In genomic region chr4:67700119-67700873, GRCh38 we compare ENCODE assay signal across 8 cellular contexts. TPM values are rescaled to one million over a fixed set of nuclear protein-coding genes. Genes with fewer than 3 reads are reported as not detected.
DNase-seq lines count a peak whose midpoint lies in the region; ATAC-seq and TF ChIP-seq lines count a peak whose summit lies in the region.

No MANE protein-coding gene starts in this region.

- DNase-seq in AG09309 (ENCODE audit: low read depth): no peak
- DNase-seq in RWPE2 (ENCODE audit: low spot score): no peak
- DNase-seq in NCI-H187 (lab: John Stamatoyannopoulos, UW): no peak
- no peak for DNase-seq in ureter (ENCODE audit: low spot score)

- H3K9me3 ChIP-seq in RWPE2 (ENCODE audit: severe bottlenecking): no peaks in the 10 kb centered on the region
- H3K9me3 ChIP-seq in endocrine pancreas (ENCODE audit: control insufficient read depth, low read length): no peaks in the 10 kb centered on the region
- no peaks in the 10 kb centered on the region for H3K9me3 ChIP-seq in muscle layer of duodenum (ENCODE audit: control insufficient read depth in 1 of 2, low read length in 2 of 2)

- TF ChIP-seq CTCF in AG09309 (IDR thresholded peaks at IDR 0.05; ENCODE audit: control insufficient read depth, insufficient read depth, low read depth, low read length, missing control alignments) (no peak), RWPE2 (IDR thresholded peaks at IDR 0.05; ENCODE audit: poor library complexity, severe bottlenecking) (no peak)

- H3K4me3 ChIP-seq in AG09309 (ENCODE audit: control insufficient read depth, low read depth, low read length): peak overlapping the region; percentile 61
- peak overlapping the region; percentile 71 for H3K4me3 ChIP-seq in RWPE2 (ENCODE audit: severe bottlenecking)
- peak overlapping the region; percentile 73 for H3K4me3 ChIP-seq in endocrine pancreas (ENCODE audit: control insufficient read depth, insufficient read depth, low read length)
- H3K4me3 ChIP-seq in muscle layer of duodenum (ENCODE audit: low read depth in 1 of 2, low read length in 2 of 2): peak overlapping the region; percentile 92 to 98

- peak overlapping the region; percentile 81 for H3K9ac ChIP-seq in endocrine pancreas (ENCODE audit: control insufficient read depth, insufficient read depth, low read length)

- peaks cover 20% of the 10 kb centered on the region for H3K4me1 ChIP-seq in RWPE2 (ENCODE audit: insufficient read depth, poor library complexity, severe bottlenecking)
- H3K4me1 ChIP-seq in endocrine pancreas (ENCODE audit: control insufficient read depth, insufficient read depth, low read length): peaks cover 10% of the 10 kb centered on the region
- H3K4me1 ChIP-seq in muscle layer of duodenum (ENCODE audit: control insufficient read depth in 1 of 2, insufficient read depth in 2 of 2, low read length in 2 of 2): peaks cover 6 to 17% of the 10 kb centered on the region in 2 donors

- ATAC-seq in GM18499 (IDR thresholded peaks at IDR 0.05; ENCODE audit: insufficient read depth, unreplicated experiment) (peak; percentile 26), HG03064 (IDR thresholded peaks at IDR 0.05; ENCODE audit: low read depth, unreplicated experiment) (peak; percentile 0), RWPE2 (ENCODE audit: low read depth) (peak; percentile 23)

- H3K27me3 ChIP-seq in RWPE2 (ENCODE audit: insufficient read depth, poor library complexity, severe bottlenecking) (no peaks in the 10 kb centered on the region), endocrine pancreas (ENCODE audit: control insufficient read depth, insufficient read depth, low read length) (no peaks in the 10 kb centered on the region), muscle layer of duodenum (ENCODE audit: low read depth, low read length) (no peaks in the 10 kb centered on the region)

- H3K36me3 ChIP-seq in RWPE2 (ENCODE audit: low read depth): peaks cover 41% of the 10 kb centered on the region
- H3K36me3 ChIP-seq in endocrine pancreas (ENCODE audit: control insufficient read depth, insufficient read depth, low read length): peaks cover 2% of the 10 kb centered on the region
- H3K36me3 ChIP-seq in muscle layer of duodenum (ENCODE audit: control insufficient read depth in 1 of 2, insufficient read depth in 2 of 2, low read length in 2 of 2): peaks cover 0 to 7% of the 10 kb centered on the region in 2 donors

- H3K27ac ChIP-seq in RWPE2 (ENCODE audit: poor library complexity, severe bottlenecking): peak overlapping the region; percentile 72
- H3K27ac ChIP-seq in muscle layer of duodenum (ENCODE audit: low read length): peak overlapping the region; percentile 95

RNA-seq across cellular contexts. Expression of gene UBA6, which starts 0.7 kb away (rescaled TPM):
- total RNA-seq in ureter: 64.6 TPM

RNA-seq across cellular contexts. Expression of gene GNRHR, which starts 53.9 kb away (rescaled TPM):
- not detected for total RNA-seq in ureter
